1 cellular context compared by ENCODE assay signal in genomic region chr11:17747131-17747955, GRCh38.
TF ChIP-seq lines count a peak whose summit lies in the region.

No MANE protein-coding gene starts in this region.

TF ChIP-seq in HepG2, 621 proteins besides CTCF, POLR2A, EP300 and RAD21:
- 0 out of 2 replicates have a peak, but pooled peaks have one; percentile 19 for TF ChIP-seq FOXO4 (CRISPR knock-in tag; conservative IDR thresholded peaks at IDR 0.05)
- TF ChIP-seq ZFP1 (CRISPR knock-in tag; IDR thresholded peaks at IDR 0.05), result no peak
